In genomic region chr19:2271516-2272103, GRCh38 we compare ENCODE assay signal across 9 cellular contexts. TPM values are rescaled to one million over a fixed set of nuclear protein-coding genes. Genes with fewer than 3 reads are reported as not detected.
DNase-seq lines count a peak whose midpoint lies in the region; ATAC-seq, FAIRE-seq and TF ChIP-seq lines count a peak whose summit lies in the region.
"Had no signal": no experiment of that assay in that cellular context is flagged by ENCODE, and none has a peak within 500 bp of the region (broad histone marks: within the 10 kb centered on the region; RNA-seq: fewer than 3 reads in every experiment).

No MANE protein-coding gene starts in this region.

- H3K4me1 Mint-ChIP-seq in activated T-cell treated with anti-CD3 and anti-CD28 coated beads, Interleukin-2, amount 50 U/mL, for 4 hours (ENCODE audit: low read depth): peaks cover 32% of the 10 kb centered on the region

- H3K4me1 ChIP-seq in HAP-1: peaks cover 15% of the 10 kb centered on the region
- peaks cover 0 to 78% (median 46%) of the 10 kb centered on the region in 3 donors for H3K4me1 ChIP-seq in gastroesophageal sphincter
- peaks cover 42 to 64% (median 52%) of the 10 kb centered on the region in 3 donors for H3K4me1 ChIP-seq in skeletal muscle tissue (ENCODE audit: control insufficient read depth in 3 of 3, insufficient read depth in 3 of 3, low read length in 3 of 3)

- TF ChIP-seq POLR2A in gastroesophageal sphincter (IDR thresholded peaks at IDR 0.05): no peak

- DNase-seq in HAP-1 (ENCODE audit: low spot score in 2 of 2): peak in 1 of 2 experiments; percentile 7
- no peak for DNase-seq in activated T-cell treated with anti-CD3 and anti-CD28 coated beads, Interleukin-2, amount 50 U/mL, for 4 hours
- DNase-seq in GM19239 (ENCODE audit: insufficient read length, low spot score): no peak
- DNase-seq in KG1 (lab: John Stamatoyannopoulos, UW): no peak

- no peak for TF ChIP-seq EP300 in gastroesophageal sphincter (IDR thresholded peaks at IDR 0.05)

- no peak for TF ChIP-seq CTCF in 22Rv1 (IDR thresholded peaks at IDR 0.05)
- no peak for TF ChIP-seq CTCF in gastroesophageal sphincter (IDR thresholded peaks at IDR 0.05)

- H3K36me3 ChIP-seq in HAP-1 (replicated peaks) (peaks cover 44% of the 10 kb centered on the region), gastroesophageal sphincter (peaks cover 0 to 38% of the 10 kb centered on the region in 2 donors), skeletal muscle tissue (ENCODE audit: control insufficient read depth in 3 of 3, insufficient read depth in 3 of 3, low read length in 3 of 3) (peaks cover 4 to 13% (median 13%) of the 10 kb centered on the region in 3 donors)

- 69% methylated on average over 7 of the region's 27 CpGs; no CpG with 5 or more reads in 1 of the 2 donors for WGBS in gastroesophageal sphincter (ENCODE audit: low coverage in 1 of 2), 2 donors

- H3K4me3 ChIP-seq in HAP-1 (peak overlapping the region; percentile 99), gastroesophageal sphincter (peak overlapping the region; percentile 88 to 100), skeletal muscle tissue (ENCODE audit: low read length in 3 of 3) (peak overlapping the region; percentile 61 to 98 (median 97))

- H3K9me3 ChIP-seq in HAP-1 (no peaks in the 10 kb centered on the region), gastroesophageal sphincter (no peaks in the 10 kb centered on the region), skeletal muscle tissue (ENCODE audit: control insufficient read depth in 3 of 3, low read length in 3 of 3) (no peaks in the 10 kb centered on the region)

- H3K4me3 Mint-ChIP-seq in activated T-cell treated with anti-CD3 and anti-CD28 coated beads, Interleukin-2, amount 50 U/mL, for 4 hours: peak overlapping the region; percentile 92

- H3K27me3 ChIP-seq in HAP-1 (ENCODE audit: low read depth): no peaks in the 10 kb centered on the region
- H3K27me3 ChIP-seq in gastroesophageal sphincter: no peaks in the 10 kb centered on the region
- no peaks in the 10 kb centered on the region for H3K27me3 ChIP-seq in skeletal muscle tissue (ENCODE audit: control insufficient read depth in 3 of 3, insufficient read depth in 3 of 3, low read length in 3 of 3)

- H3K27me3 Mint-ChIP-seq in activated T-cell treated with anti-CD3 and anti-CD28 coated beads, Interleukin-2, amount 50 U/mL, for 4 hours (ENCODE audit: low read depth): no peaks in the 10 kb centered on the region

- FAIRE-seq in GM19239 (lab: Jason Lieb, UNC): no peak

- in situ Hi-C loops in HAP-1 (cut with MboI; ENCODE audit: low sequenced_read_pairs): loop anchor here (5.0 kb wide), 1 partner anchor 34 kb away; the partner anchor contains the start of genes PLEKHJ1 and SF3A2

- peaks cover 16% of the 10 kb centered on the region for H3K36me3 Mint-ChIP-seq in activated T-cell treated with anti-CD3 and anti-CD28 coated beads, Interleukin-2, amount 50 U/mL, for 4 hours (ENCODE audit: insufficient read depth)

- peak overlapping the region; percentile 47 to 88 (median 81) for H3K9ac ChIP-seq in skeletal muscle tissue (ENCODE audit: low read depth in 1 of 3, low read length in 3 of 3)

- no peak for ATAC-seq in activated T-cell treated with anti-CD3 and anti-CD28 coated beads, Interleukin-2, amount 50 U/mL, for 4 hours
- no peak for ATAC-seq in gastroesophageal sphincter
- no peak for ATAC-seq in HG02642 (IDR thresholded peaks at IDR 0.05; ENCODE audit: poor library complexity, unreplicated experiment)

- H3K9me3 Mint-ChIP-seq in activated T-cell treated with anti-CD3 and anti-CD28 coated beads, Interleukin-2, amount 50 U/mL, for 4 hours: no peaks in the 10 kb centered on the region

- H3K27ac ChIP-seq in 22Rv1: peak overlapping the region; percentile 92
- peak overlapping the region; percentile 87 to 99 (median 96) for H3K27ac ChIP-seq in gastroesophageal sphincter
- H3K27ac ChIP-seq in skeletal muscle tissue (ENCODE audit: low read depth, low read length): peak overlapping the region; percentile 98

RNA-seq across cellular contexts. Expression of gene PEAK3, which starts 10.4 kb away (rescaled TPM):
- total RNA-seq in activated T-cell treated with anti-CD3 and anti-CD28 coated beads, Interleukin-2, amount 50 U/mL, for 4 hours: under 1 TPM in 1 of 3 donors, not detected in 2; 0.11 TPM
- total RNA-seq in gastroesophageal sphincter (1 to 10 TPM in 1 of 4 donors, under 1 TPM in 2, not detected in 1; 0.16 to 1.3 (median 0.27) TPM), skeletal muscle tissue (not detected)
- total RNA-seq: pulmonary artery endothelial cell had no signal

RNA-seq across cellular contexts. Expression of gene JSRP1, which starts 15.4 kb away (rescaled TPM):
- total RNA-seq in activated T-cell treated with anti-CD3 and anti-CD28 coated beads, Interleukin-2, amount 50 U/mL, for 4 hours: under 1 TPM; 0.63 to 0.95 (median 0.89) TPM
- total RNA-seq in gastroesophageal sphincter: under 1 TPM in 1 of 4 donors, not detected in 3; 0.37 TPM
- total RNA-seq in skeletal muscle tissue: 79.3 TPM

RNA-seq across cellular contexts. Expression of gene AMH, which starts 22.5 kb away (rescaled TPM):
- total RNA-seq in activated T-cell treated with anti-CD3 and anti-CD28 coated beads, Interleukin-2, amount 50 U/mL, for 4 hours: 1 to 10 TPM; 3.9 to 9.4 (median 5.8) TPM
- 1 to 10 TPM in 1 of 4 donors, under 1 TPM in 3; 0.23 to 1.2 (median 0.47) TPM for total RNA-seq in gastroesophageal sphincter
- total RNA-seq in skeletal muscle tissue: 0.52 TPM

RNA-seq across cellular contexts. Expression of gene SF3A2, which starts 35.0 kb away (rescaled TPM):
- total RNA-seq in activated T-cell treated with anti-CD3 and anti-CD28 coated beads, Interleukin-2, amount 50 U/mL, for 4 hours: 100 to 1,000 TPM; 174 to 195 (median 179) TPM
- total RNA-seq in gastroesophageal sphincter (10 to 100 TPM; 27.5 to 40.3 (median 37.4) TPM), skeletal muscle tissue (37.6 TPM)

RNA-seq across cellular contexts. Expression of gene PLEKHJ1, which starts 35.5 kb away (rescaled TPM):
- 10 to 100 TPM; 69.0 to 92.2 (median 71.4) TPM for total RNA-seq in activated T-cell treated with anti-CD3 and anti-CD28 coated beads, Interleukin-2, amount 50 U/mL, for 4 hours
- total RNA-seq in gastroesophageal sphincter: 10 to 100 TPM; 41.6 to 56.7 (median 51.7) TPM
- 63.2 TPM for total RNA-seq in skeletal muscle tissue

Comparison
In these comparisons a context has a peak if more than half of its experiments do, and no peak if none do; other contexts are left out.
1. RNA of gene JSRP1, which starts 15.4 kb away (total RNA-seq): 79.3 TPM in skeletal muscle tissue (single experiment); 0.63 to 0.95 TPM in activated T-cell treated with anti-CD3 and anti-CD28 coated beads, Interleukin-2, amount 50 U/mL, for 4 hours and 0.37 TPM in gastroesophageal sphincter; every median in the first group is over 10 times any median in the second.
2. Peak in every context shown above with its lines, with median percentiles within 50 percentile points of each other: H3K27ac ChIP-seq and H3K4me3 ChIP-seq.